Comparison of ENCODE assay signal across 9 cellular contexts in the genomic region with DNA sequence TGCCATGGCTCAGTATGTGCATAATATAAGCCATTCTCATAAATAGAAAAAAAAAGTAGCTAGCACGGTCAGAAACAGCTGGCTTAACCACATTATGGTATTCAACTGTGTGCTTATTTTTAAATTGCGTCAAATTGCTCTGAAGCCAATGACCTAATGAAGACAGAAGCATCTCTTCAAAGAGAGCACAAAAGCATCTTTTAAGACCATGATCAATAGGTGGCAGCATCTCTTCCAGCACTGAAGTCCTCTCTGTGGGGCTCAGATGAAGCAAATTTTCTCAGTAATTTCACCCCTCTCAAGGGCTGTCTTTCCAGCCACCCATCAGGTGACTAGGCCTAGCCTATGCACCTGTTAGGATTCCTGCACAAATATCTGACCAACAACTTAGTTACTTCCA.
DNase-seq lines count a peak whose midpoint lies in the region; ATAC-seq, FAIRE-seq and TF ChIP-seq lines count a peak whose summit lies in the region.
"Had no signal": no experiment of that assay in that cellular context is flagged by ENCODE, and none has a peak within 500 bp of the region (broad histone marks: within the 10 kb centered on the region; RNA-seq: fewer than 3 reads in every experiment).

No MANE protein-coding gene starts in this region.

- FAIRE-seq in HepG2 (lab: Jason Lieb, UNC) = no peak

- peak; percentile 53 for TF ChIP-seq CTCF in C4-2B (conservative IDR thresholded peaks at IDR 0.05)
- peak; percentile 55 for TF ChIP-seq CTCF in HepG2 (CRISPR knock-in tag; IDR thresholded peaks at IDR 0.05)
- no peak for TF ChIP-seq CTCF in omental fat pad (IDR thresholded peaks at IDR 0.05)
- peak in 1 of 4 experiments; percentile 11 for TF ChIP-seq CTCF in uterus (IDR thresholded peaks at IDR 0.05)

- intact Hi-C loops in HepG2 (cut with micrococcal nuclease; ENCODE audit: unreplicated experiment) (no loop called here), uterus (cut with DNase I; ENCODE audit: low total_unique reads) (no loop called here)

- no peaks in the 10 kb centered on the region for H4K20me1 ChIP-seq in HepG2 (ENCODE audit: insufficient read depth, low read length)

- H3K9me3 ChIP-seq in HepG2 (ENCODE audit: low read length) = no peaks in the 10 kb centered on the region
- H3K9me3 ChIP-seq in uterus = no peaks in the 10 kb centered on the region

- no peak overlapping the region for H3K4me3 ChIP-seq in HepG2 (replicated peaks in 1 of 3; ENCODE audit: insufficient read depth in 1 of 3, low read depth in 2 of 3, low read length in 3 of 3)
- no peak overlapping the region for H3K4me3 ChIP-seq in uterus

- WGBS in HepG2 (ENCODE audit: low lambda C conversion rate) = 23% methylated on average over 2 of the region's 2 CpGs

- H3K27me3 ChIP-seq in HepG2 (ENCODE audit: control insufficient read depth in 1 of 2, insufficient read depth in 2 of 2, low read length in 2 of 2) = no peaks in the 10 kb centered on the region
- no peaks in the 10 kb centered on the region for H3K27me3 ChIP-seq in uterus

- POLR2A ChIA-PET in HepG2 (lab: Yijun Ruan, JAX) = no interaction called here

- BruUV-seq in HepG2 (replicated peaks; lab: Mats Ljungman, UMichigan) = no TSS peak

- H3K4me2 ChIP-seq in HepG2 (ENCODE audit: low read depth, low read length) = no peak overlapping the region

- H3K36me3 ChIP-seq in HepG2 (replicated peaks in 1 of 2; ENCODE audit: control insufficient read depth in 1 of 2, insufficient read depth in 2 of 2, low read length in 2 of 2) (no peaks in the 10 kb centered on the region), uterus (no peaks in the 10 kb centered on the region)

- no peak for TF ChIP-seq RAD21 in HepG2 (CRISPR knock-in tag; IDR thresholded peaks at IDR 0.05)

- DNase-seq in HT-29 (ENCODE audit: low spot score) (peak; percentile 23), brain pericyte (ENCODE audit: low read depth, low spot score) (peak; percentile 11), HepG2 (ENCODE audit: low spot score) (no peak), activated gamma-delta T cell treated with Interleukin-2 at 50 U/mL for 16 hours (no peak), omental fat pad (ENCODE audit: low spot score) (no peak), uterus (no peak)

- no peak for TF ChIP-seq EP300 in HepG2 (IDR thresholded peaks at IDR 0.05; ENCODE audit: low read depth in 2 of 2, low read length in 2 of 2)
- TF ChIP-seq EP300 in HepG2 (CRISPR knock-in tag; IDR thresholded peaks at IDR 0.05; ENCODE audit: borderline replicate concordance) = no peak

- CTCF ChIA-PET in HepG2 (lab: Yijun Ruan, JAX; ENCODE audit: low intra/inter-chr PET ratio, low total read pairs) = no interaction called here

- TF ChIP-seq POLR2A in HepG2 (IDR thresholded peaks at IDR 0.05; ENCODE audit: insufficient read depth in 1 of 2, low read depth in 2 of 2, low read length in 2 of 2) = no peak
- TF ChIP-seq POLR2A in uterus (IDR thresholded peaks at IDR 0.05) = no peak

- H3K4me1 ChIP-seq in HepG2 (ENCODE audit: insufficient read depth, low read length) (no peaks in the 10 kb centered on the region), uterus (no peaks in the 10 kb centered on the region)
- H3K4me1 ChIP-seq: parathyroid adenoma had no signal

- no peaks in the 10 kb centered on the region for H3K79me2 ChIP-seq in HepG2 (ENCODE audit: insufficient read depth, low read length)
- H3K79me2 ChIP-seq: parathyroid adenoma had no signal

- H3K27ac ChIP-seq in C4-2B = no peak overlapping the region
- no peak overlapping the region for H3K27ac ChIP-seq in HepG2 (ENCODE audit: extremely low read length, insufficient read depth, low read length)
- no peak overlapping the region for H3K27ac ChIP-seq in uterus
- H3K27ac ChIP-seq: parathyroid adenoma had no signal

- in situ Hi-C loops in HepG2 (cut with HindIII; ENCODE audit: extremely low pct_ligation_motif_present, low pct_unique_long_range_greater_than_20kb) = no loop called here

- no peak overlapping the region for H2AFZ ChIP-seq in HepG2 (ENCODE audit: low read length)
- H2AFZ ChIP-seq: parathyroid adenoma had no signal

- ATAC-seq in HepG2 (peak; percentile 53; the same call in 2 of the 3 replicates), GM21423 (IDR thresholded peaks at IDR 0.05; ENCODE audit: unreplicated experiment) (no peak), omental fat pad (ENCODE audit: low FRiP score) (no peak)

- no peak overlapping the region for H3K9ac ChIP-seq in HepG2 (ENCODE audit: insufficient read depth, low read depth, low read length)
- H3K9ac ChIP-seq: parathyroid adenoma had no signal

TF ChIP-seq in HepG2, 621 proteins besides CTCF, POLR2A, EP300 and RAD21:
- TF ChIP-seq SUZ12 (IDR thresholded peaks at IDR 0.05; ENCODE audit: low read depth, low read length) (no peak), STAG1 (CRISPR knock-in tag; IDR thresholded peaks at IDR 0.05) (peak; percentile 44; the same call in 1 of the 2 replicates)

Comparison
In these comparisons a context has a peak if more than half of its experiments do, and no peak if none do; other contexts are left out.
1. CTCF ChIP-seq: peak in C4-2B (single experiment) and HepG2 (single experiment); none in omental fat pad (0 of 3).
2. DNase-seq: peak in HT-29 (single experiment) and brain pericyte (single experiment); none in HepG2 (single experiment), activated gamma-delta T cell treated with Interleukin-2 at 50 U/mL for 16 hours (single experiment), omental fat pad (single experiment) and uterus (0 of 2).